Comparison of ENCODE assay signal across 38 cellular contexts in the genomic region with DNA sequence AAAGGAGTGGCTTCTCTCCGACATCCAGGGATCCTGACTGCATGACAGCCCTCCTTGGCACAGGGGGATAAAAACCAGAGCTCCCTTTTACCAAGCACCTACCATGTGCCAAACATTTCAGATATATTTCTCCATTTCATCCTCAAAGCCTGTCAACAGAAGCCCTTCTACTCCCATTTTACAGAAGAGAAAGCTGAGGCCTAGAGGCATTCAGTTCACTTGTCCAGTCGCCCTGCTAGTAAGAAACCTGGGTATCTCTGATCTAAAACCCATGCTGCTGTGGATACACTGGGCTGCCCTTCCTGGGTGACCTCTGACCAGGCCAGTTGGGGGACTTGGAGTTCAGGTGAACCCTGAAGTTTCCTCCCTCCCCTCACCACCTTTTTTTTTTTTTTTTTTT. TPM values are rescaled to one million over a fixed set of nuclear protein-coding genes. Genes with fewer than 3 reads are reported as not detected.
"Had no signal": no experiment of that assay in that cellular context is flagged by ENCODE, and none has a peak within 500 bp of the region (broad histone marks: within the 10 kb centered on the region; RNA-seq: fewer than 3 reads in every experiment).

No MANE protein-coding gene starts in this region.

- ATAC-seq: activated CD4-positive, alpha-beta T cell treated with anti-CD3 and anti-CD28 coated beads for 36 hours; activated CD4-positive, CD25-positive, alpha-beta regulatory T cell treated with anti-CD3 and anti-CD28 coated beads, Interleukin-2, amount 50 U/mL, for 24 hours; activated CD8-positive, alpha-beta T cell treated with anti-CD3 and anti-CD28 coated beads, Interleukin-2, amount 10 ng/mL, durations not matched to agents 7 days and 5 days; activated naive CD4-positive, alpha-beta T cell treated with anti-CD3 and anti-CD28 coated beads, Interleukin-2, amount 50 U/mL, for 72 hours; PC-3; Right ventricle myocardium inferior; SK-N-SH treated with all-trans-retinoic acid at 6 μM for 48 hours; T-cell; T-helper 17 cell; WTC11 had no signal

- DNase-seq: activated CD4-positive, alpha-beta T cell treated with anti-CD3 and anti-CD28 coated beads for 36 hours; activated CD4-positive, alpha-beta T cell treated with anti-CD3 and anti-CD28 coated beads, Interleukin-2, amount 10 ng/mL, durations not matched to agents 7 days and 5 days; activated CD4-positive, alpha-beta T cell treated with anti-CD3 and anti-CD28 coated beads, Interleukin-2, amount 50 U/mL, for 48 hours; activated CD8-positive, alpha-beta T cell treated with anti-CD3 and anti-CD28 coated beads, Interleukin-2, amount 10 ng/mL, durations not matched to agents 7 days and 5 days; activated gamma-delta T cell; activated naive CD4-positive, alpha-beta T cell treated with Interleukin-2 at 50 U/mL for 16 hours; activated T-cell treated with anti-CD3 and anti-CD28 coated beads, Interleukin-2, amount 50 U/mL, for 24 hours; caudate nucleus; Karpas-422; KBM-7; NCI-H1105; NCI-H1417 treated with DMSO at 0.1 percent for 48 hours; NCI-H187 treated with DMSO at 0.1 percent for 48 hours; NCI-H2081; NCI-H2171 treated with DMSO at 0.1 percent for 48 hours; NCI-H2227 treated with DMSO at 0.1 percent for 48 hours; NCI-H524 treated with DMSO at 0.1 percent for 48 hours; NCI-H748 treated with DMSO at 0.1 percent for 48 hours; NK-92 treated with Interleukin-12 subunit alpha and Interleukin-12 subunit beta, amount 100 ng/mL, for 24 hours; RPMI8226; SIG-M5; T-cell; T-helper 17 cell had no signal

- H3K27ac ChIP-seq: Peyer's patch had no signal

- H3K27me3 Mint-ChIP-seq: activated CD4-positive, alpha-beta T cell treated with anti-CD3 and anti-CD28 coated beads for 36 hours; activated CD4-positive, alpha-beta T cell treated with anti-CD3 and anti-CD28 coated beads, Interleukin-2, amount 10 ng/mL, durations not matched to agents 7 days and 5 days had no signal

- H3K36me3 Mint-ChIP-seq: T-cell, WTC11 had no signal

- H3K9me3 ChIP-seq: adrenal gland, body of pancreas, Peyer's patch had no signal

- H3K9me3 Mint-ChIP-seq: activated CD4-positive, alpha-beta T cell treated with anti-CD3 and anti-CD28 coated beads, Interleukin-2, amount 10 ng/mL, durations not matched to agents 7 days and 5 days; activated naive CD4-positive, alpha-beta T cell treated with anti-CD3 and anti-CD28 coated beads, Interleukin-2, amount 50 U/mL, for 72 hours; activated T-cell treated with anti-CD3 and anti-CD28 coated beads, Interleukin-2, amount 50 U/mL, for 24 hours; activated T-helper 2 cell treated with anti-CD3 and anti-CD28 coated beads, Interferon-gamma antibody, Interleukin-2, Interleukin-4, amounts not matched to agents 10 μg/mL and 5 μg/mL and 100 μg/mL, durations not matched to agents 14 hours and 24 hours and 36 hours; T-cell; WTC11 had no signal

- H3K27me3 ChIP-seq: adrenal gland, body of pancreas, Peyer's patch had no signal

- H3K4me3 Mint-ChIP-seq: activated CD4-positive, alpha-beta T cell treated with anti-CD3 and anti-CD28 coated beads for 36 hours; activated CD4-positive, alpha-beta T cell treated with anti-CD3 and anti-CD28 coated beads, Interleukin-2, amount 10 ng/mL, durations not matched to agents 7 days and 5 days; activated CD8-positive, alpha-beta T cell treated with anti-CD3 and anti-CD28 coated beads, Interleukin-2, amount 10 ng/mL, durations not matched to agents 7 days and 5 days; activated T-cell treated with anti-CD3 and anti-CD28 coated beads, Interleukin-2, amount 50 U/mL, for 24 hours; T-cell; T-helper 17 cell; WTC11 had no signal

- H3K36me3 ChIP-seq: adrenal gland, Peyer's patch had no signal

- H3K27ac Mint-ChIP-seq: activated CD4-positive, alpha-beta T cell treated with anti-CD3 and anti-CD28 coated beads for 36 hours; activated CD4-positive, alpha-beta T cell treated with anti-CD3 and anti-CD28 coated beads, Interleukin-2, amount 10 ng/mL, durations not matched to agents 7 days and 5 days; activated CD8-positive, alpha-beta T cell treated with anti-CD3 and anti-CD28 coated beads, Interleukin-2, amount 10 ng/mL, durations not matched to agents 7 days and 5 days; activated naive CD4-positive, alpha-beta T cell treated with anti-CD3 and anti-CD28 coated beads, Interleukin-2, amount 50 U/mL, for 72 hours; activated T-cell treated with anti-CD3 and anti-CD28 coated beads, Interleukin-2, amount 50 U/mL, for 24 hours; activated T-helper 2 cell treated with anti-CD3 and anti-CD28 coated beads, Interferon-gamma antibody, Interleukin-2, Interleukin-4, amounts not matched to agents 10 μg/mL and 5 μg/mL and 100 μg/mL, durations not matched to agents 14 hours and 24 hours and 36 hours; T-cell; T-helper 17 cell; WTC11 had no signal

- FAIRE-seq: astrocyte, bronchial epithelial cell had no signal

- H3K4me3 ChIP-seq: adrenal gland, body of pancreas, Peyer's patch had no signal

RNA-seq across cellular contexts. Expression of gene FADS6, which starts 14.8 kb away (rescaled TPM):
- total RNA-seq: activated CD4-positive, alpha-beta T cell treated with anti-CD3 and anti-CD28 coated beads for 36 hours; activated CD4-positive, alpha-beta T cell treated with anti-CD3 and anti-CD28 coated beads, Interleukin-2, amount 10 ng/mL, durations not matched to agents 7 days and 5 days; activated CD8-positive, alpha-beta T cell treated with anti-CD3 and anti-CD28 coated beads, Interleukin-2, amount 10 ng/mL, durations not matched to agents 7 days and 5 days; activated naive CD4-positive, alpha-beta T cell treated with anti-CD3 and anti-CD28 coated beads, Interleukin-2, amount 50 U/mL, for 72 hours; activated T-helper 2 cell treated with anti-CD3 and anti-CD28 coated beads, Interferon-gamma antibody, Interleukin-2, Interleukin-4, amounts not matched to agents 10 μg/mL and 5 μg/mL and 100 μg/mL, durations not matched to agents 14 hours and 24 hours and 36 hours; astrocyte; body of pancreas; bronchial epithelial cell; MCF 10A; NCI-H460; PC-3; SK-MEL-5; T-cell; T-helper 17 cell had no signal

RNA-seq across cellular contexts. Expression of gene GRIN2C, which starts 19.0 kb away (rescaled TPM):
- total RNA-seq: activated CD4-positive, alpha-beta T cell treated with anti-CD3 and anti-CD28 coated beads for 36 hours; body of pancreas; NCI-H460; SK-MEL-5; T-cell; T-helper 17 cell had no signal

RNA-seq across cellular contexts. Expression of gene USH1G, which starts 44.4 kb away (rescaled TPM):
- total RNA-seq: activated CD4-positive, alpha-beta T cell treated with anti-CD3 and anti-CD28 coated beads for 36 hours; activated CD4-positive, alpha-beta T cell treated with anti-CD3 and anti-CD28 coated beads, Interleukin-2, amount 10 ng/mL, durations not matched to agents 7 days and 5 days; activated CD8-positive, alpha-beta T cell treated with anti-CD3 and anti-CD28 coated beads, Interleukin-2, amount 10 ng/mL, durations not matched to agents 7 days and 5 days; activated naive CD4-positive, alpha-beta T cell treated with anti-CD3 and anti-CD28 coated beads, Interleukin-2, amount 50 U/mL, for 72 hours; activated T-helper 2 cell treated with anti-CD3 and anti-CD28 coated beads, Interferon-gamma antibody, Interleukin-2, Interleukin-4, amounts not matched to agents 10 μg/mL and 5 μg/mL and 100 μg/mL, durations not matched to agents 14 hours and 24 hours and 36 hours; MCF 10A; NCI-H460; Right ventricle myocardium inferior; SK-MEL-5; T-cell; T-helper 17 cell had no signal

RNA-seq across cellular contexts. Expression of gene OTOP2, which starts 45.4 kb away (rescaled TPM):
- total RNA-seq: activated CD4-positive, alpha-beta T cell treated with anti-CD3 and anti-CD28 coated beads for 36 hours; activated CD4-positive, alpha-beta T cell treated with anti-CD3 and anti-CD28 coated beads, Interleukin-2, amount 10 ng/mL, durations not matched to agents 7 days and 5 days; activated CD8-positive, alpha-beta T cell treated with anti-CD3 and anti-CD28 coated beads, Interleukin-2, amount 10 ng/mL, durations not matched to agents 7 days and 5 days; activated naive CD4-positive, alpha-beta T cell treated with anti-CD3 and anti-CD28 coated beads, Interleukin-2, amount 50 U/mL, for 72 hours; activated T-helper 2 cell treated with anti-CD3 and anti-CD28 coated beads, Interferon-gamma antibody, Interleukin-2, Interleukin-4, amounts not matched to agents 10 μg/mL and 5 μg/mL and 100 μg/mL, durations not matched to agents 14 hours and 24 hours and 36 hours; adrenal gland; astrocyte; body of pancreas; bronchial epithelial cell; MCF 10A; NCI-H460; PC-3; Right ventricle myocardium inferior; SK-MEL-5; T-cell; T-helper 17 cell; WTC11 had no signal
